In genomic region chr14:50231475-50232275, GRCh38 we compare ENCODE assay signal across 1 cellular context.
TF ChIP-seq lines count a peak whose summit lies in the region.

Gene SOS2 (minus strand): TSS chr14:50231578. CDS start chr14:50231283, 295 bp downstream.

TF ChIP-seq in GM12878, 131 proteins besides CTCF, POLR2A, EP300 and RAD21 (continued from another document and continues in another):
- TF ChIP-seq TCF7 (IDR thresholded peaks at IDR 0.05; ENCODE audit: borderline replicate concordance) (no peak), SIN3A (IDR thresholded peaks at IDR 0.05; ENCODE audit: low read depth, low read length) (no peak), MEF2B (IDR thresholded peaks at IDR 0.05; ENCODE audit: partially characterized antibody, poor library complexity, severe bottlenecking) (no peak), HSF1 (IDR thresholded peaks at IDR 0.05; ENCODE audit: low read depth, low read length) (no peak), LARP7 (IDR thresholded peaks at IDR 0.05) (peak; percentile 93), TCF3 (IDR thresholded peaks at IDR 0.05; ENCODE audit: borderline replicate concordance, insufficient read depth, low read depth, low read length) (no peak), DPF2 (IDR thresholded peaks at IDR 0.05) (peak; percentile 81), ZNF592 (IDR thresholded peaks at IDR 0.05) (no peak), CEBPZ (IDR thresholded peaks at IDR 0.05; ENCODE audit: low read depth, low read length) (no peak), ZNF217 (IDR thresholded peaks at IDR 0.05) (0 out of 2 replicates have a peak, but pooled peaks have one; percentile 57), MTA3 (IDR thresholded peaks at IDR 0.05; ENCODE audit: borderline replicate concordance, low read length) (no peak), RCOR1 (conservative IDR thresholded peaks at IDR 0.05; ENCODE audit: low read depth, low read length) (no peak), ZNF622 (IDR thresholded peaks at IDR 0.05) (no peak), FOXK2 (IDR thresholded peaks at IDR 0.05) (no peak), JUND (IDR thresholded peaks at IDR 0.05; ENCODE audit: low read depth, low read length) (no peak), MYC (IDR thresholded peaks at IDR 0.05; ENCODE audit: insufficient read depth, insufficient read length, insufficient replicate concordance, low read length, severe bottlenecking) (no peak), SMARCA5 (IDR thresholded peaks at IDR 0.05) (peak; percentile 63; the same call in 1 of the 2 replicates), RFX5 (IDR thresholded peaks at IDR 0.05; ENCODE audit: low read depth, low read length) (0 out of 2 replicates have a peak, but pooled peaks have one; percentile 13), KDM1A (IDR thresholded peaks at IDR 0.05; ENCODE audit: borderline replicate concordance) (no peak), NKRF (conservative IDR thresholded peaks at IDR 0.05) (peak; percentile 79), SP1 (IDR thresholded peaks at IDR 0.05; ENCODE audit: low read depth, low read length) (no peak), CBFB (IDR thresholded peaks at IDR 0.05; ENCODE audit: low read depth) (no peak), BHLHE40 (IDR thresholded peaks at IDR 0.05; ENCODE audit: borderline replicate concordance in 1 of 2, low read depth in 2 of 2, low read length in 1 of 2) (peak in 1 of 2 experiments; percentile 51; a peak in 1 of 4 replicates), SMAD5 (IDR thresholded peaks at IDR 0.05; ENCODE audit: low read depth) (peak; percentile 38; the same call in 1 of the 2 replicates), MAX (IDR thresholded peaks at IDR 0.05; ENCODE audit: low read depth, low read length) (0 out of 2 replicates have a peak, but pooled peaks have one; percentile 11), REST (IDR thresholded peaks at IDR 0.05; ENCODE audit: low read depth, low read length) (no peak), BCL11A (IDR thresholded peaks at IDR 0.05; ENCODE audit: low read depth, low read length) (no peak), ZNF24 (IDR thresholded peaks at IDR 0.05) (0 out of 2 replicates have a peak, but pooled peaks have one; percentile 51), ETV6 (conservative IDR thresholded peaks at IDR 0.05 in 1 of 2, IDR thresholded peaks at IDR 0.05 in 1 of 2; ENCODE audit: borderline replicate concordance in 1 of 2, low read depth in 1 of 2) (no peak), ASH2L (IDR thresholded peaks at IDR 0.05; ENCODE audit: borderline replicate concordance, low read depth) (peak; percentile 84; the same call in 1 of the 2 replicates), SPI1 (IDR thresholded peaks at IDR 0.05; ENCODE audit: borderline replicate concordance, insufficient read depth, low read depth, low read length) (no peak), PAX8 (IDR thresholded peaks at IDR 0.05) (no peak), BACH1 (IDR thresholded peaks at IDR 0.05; ENCODE audit: borderline replicate concordance) (peak; percentile 95), GATAD2B (conservative IDR thresholded peaks at IDR 0.05; ENCODE audit: low read depth) (peak; percentile 92), USF2 (IDR thresholded peaks at IDR 0.05; ENCODE audit: borderline replicate concordance, low read depth, low read length) (no peak), KLF5 (IDR thresholded peaks at IDR 0.05; ENCODE audit: partially characterized antibody) (no peak), SKIL (IDR thresholded peaks at IDR 0.05; ENCODE audit: low read depth, poor library complexity, severe bottlenecking) (no peak), IRF4 (IDR thresholded peaks at IDR 0.05; ENCODE audit: low read depth, low read length) (no peak), POLR2AphosphoS5 (IDR thresholded peaks at IDR 0.05; ENCODE audit: low read length) (peak; percentile 54; the same call in 1 of the 2 replicates), CBX5 (IDR thresholded peaks at IDR 0.05; ENCODE audit: low read depth) (no peak), TCF12 (IDR thresholded peaks at IDR 0.05; ENCODE audit: low read depth, low read length) (no peak), TBL1XR1 (IDR thresholded peaks at IDR 0.05; ENCODE audit: low read depth, low read length) (no peak), PML (IDR thresholded peaks at IDR 0.05; ENCODE audit: low read length) (no peak), MLLT1 (IDR thresholded peaks at IDR 0.05) (no peak)
